Comparison of ENCODE assay signal across 1 cellular context in genomic region chr9:133149130-133150015, GRCh38.
TF ChIP-seq lines count a peak whose summit lies in the region.

No MANE protein-coding gene starts in this region.

TF ChIP-seq in K562, 482 proteins besides CTCF, POLR2A, EP300 and RAD21 (continued from another document and continues in another):
- TF ChIP-seq, protein P1, sequence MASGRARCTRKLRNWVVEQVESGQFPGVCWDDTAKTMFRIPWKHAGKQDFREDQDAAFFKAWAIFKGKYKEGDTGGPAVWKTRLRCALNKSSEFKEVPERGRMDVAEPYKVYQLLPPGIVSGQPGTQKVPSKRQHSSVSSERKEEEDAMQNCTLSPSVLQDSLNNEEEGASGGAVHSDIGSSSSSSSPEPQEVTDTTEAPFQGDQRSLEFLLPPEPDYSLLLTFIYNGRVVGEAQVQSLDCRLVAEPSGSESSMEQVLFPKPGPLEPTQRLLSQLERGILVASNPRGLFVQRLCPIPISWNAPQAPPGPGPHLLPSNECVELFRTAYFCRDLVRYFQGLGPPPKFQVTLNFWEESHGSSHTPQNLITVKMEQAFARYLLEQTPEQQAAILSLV (tag; IDR thresholded peaks at IDR 0.05): no peak
- TF ChIP-seq ATF1 (CRISPR knock-in tag; IDR thresholded peaks at IDR 0.05) (no peak), ATF1 (tag; IDR thresholded peaks at IDR 0.05) (peak; percentile 83), ZNF24 (IDR thresholded peaks at IDR 0.05) (peak; percentile 66; the same call in 1 of the 2 replicates), ZNF184 (CRISPR knock-in tag; IDR thresholded peaks at IDR 0.05) (no peak), STAT6 (CRISPR knock-in tag; IDR thresholded peaks at IDR 0.05) (no peak), ZBTB7A (IDR thresholded peaks at IDR 0.05; ENCODE audit: borderline replicate concordance, control insufficient read depth, low read depth, low read length) (0 out of 2 replicates have a peak, but pooled peaks have one; percentile 34), MYC (IDR thresholded peaks at IDR 0.05; ENCODE audit: low read depth, low read length) (peak; percentile 100), MYC (CRISPR knock-in tag; IDR thresholded peaks at IDR 0.05; ENCODE audit: borderline replicate concordance, low read depth) (peak; percentile 84; the same call in 1 of the 2 replicates), PRPF4 (IDR thresholded peaks at IDR 0.05; ENCODE audit: insufficient read depth, low read depth, low read length, poor library complexity, severe bottlenecking) (no peak), ZBTB17 (CRISPR knock-in tag; IDR thresholded peaks at IDR 0.05) (peak; percentile 90), ATF4 (CRISPR knock-in tag; IDR thresholded peaks at IDR 0.05) (no peak; the same call in 1 of the 2 replicates), RBBP5 (IDR thresholded peaks at IDR 0.05; ENCODE audit: borderline replicate concordance, insufficient read depth, low read length, poor library complexity, severe bottlenecking) (no peak), ZBTB40 (IDR thresholded peaks at IDR 0.05) (peak; percentile 50; the same call in 1 of the 2 replicates), ZBTB40 (CRISPR knock-in tag; IDR thresholded peaks at IDR 0.05) (no peak), HNRNPL (IDR thresholded peaks at IDR 0.05; ENCODE audit: low read depth, low read length) (peak; percentile 86), ZNF12 (CRISPR knock-in tag; IDR thresholded peaks at IDR 0.05) (no peak), ILK (tag; IDR thresholded peaks at IDR 0.05; ENCODE audit: borderline replicate concordance, low read depth) (no peak), MEIS2 (IDR thresholded peaks at IDR 0.05; ENCODE audit: partially characterized antibody) (peak; percentile 82), JUN (IDR thresholded peaks at IDR 0.05; ENCODE audit: borderline replicate concordance, low read depth, low read length) (peak; percentile 49; the same call in 1 of the 2 replicates), JUN (CRISPR knock-in tag; IDR thresholded peaks at IDR 0.05; ENCODE audit: borderline replicate concordance) (no peak), NCOA1 (IDR thresholded peaks at IDR 0.05; ENCODE audit: low read depth) (no peak), ZNF589 (CRISPR knock-in tag; IDR thresholded peaks at IDR 0.05; ENCODE audit: low read depth) (peak; percentile 98)
- TF ChIP-seq, protein P2, sequence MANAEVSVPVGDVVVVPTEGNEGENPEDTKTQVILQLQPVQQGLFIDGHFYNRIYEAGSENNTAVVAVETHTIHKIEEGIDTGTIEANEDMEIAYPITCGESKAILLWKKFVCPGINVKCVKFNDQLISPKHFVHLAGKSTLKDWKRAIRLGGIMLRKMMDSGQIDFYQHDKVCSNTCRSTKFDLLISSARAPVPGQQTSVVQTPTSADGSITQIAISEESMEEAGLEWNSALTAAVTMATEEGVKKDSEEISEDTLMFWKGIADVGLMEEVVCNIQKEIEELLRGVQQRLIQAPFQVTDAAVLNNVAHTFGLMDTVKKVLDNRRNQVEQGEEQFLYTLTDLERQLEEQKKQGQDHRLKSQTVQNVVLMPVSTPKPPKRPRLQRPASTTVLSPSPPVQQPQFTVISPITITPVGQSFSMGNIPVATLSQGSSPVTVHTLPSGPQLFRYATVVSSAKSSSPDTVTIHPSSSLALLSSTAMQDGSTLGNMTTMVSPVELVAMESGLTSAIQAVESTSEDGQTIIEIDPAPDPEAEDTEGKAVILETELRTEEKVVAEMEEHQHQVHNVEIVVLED (CRISPR knock-in tag; IDR thresholded peaks at IDR 0.05): peak; percentile 86
- TF ChIP-seq, protein P3, sequence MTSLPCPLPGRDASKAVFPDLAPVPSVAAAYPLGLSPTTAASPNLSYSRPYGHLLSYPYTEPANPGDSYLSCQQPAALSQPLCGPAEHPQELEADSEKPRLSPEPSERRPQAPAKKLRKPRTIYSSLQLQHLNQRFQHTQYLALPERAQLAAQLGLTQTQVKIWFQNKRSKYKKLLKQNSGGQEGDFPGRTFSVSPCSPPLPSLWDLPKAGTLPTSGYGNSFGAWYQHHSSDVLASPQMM (CRISPR knock-in tag; IDR thresholded peaks at IDR 0.05): no peak
- TF ChIP-seq, protein P4, sequence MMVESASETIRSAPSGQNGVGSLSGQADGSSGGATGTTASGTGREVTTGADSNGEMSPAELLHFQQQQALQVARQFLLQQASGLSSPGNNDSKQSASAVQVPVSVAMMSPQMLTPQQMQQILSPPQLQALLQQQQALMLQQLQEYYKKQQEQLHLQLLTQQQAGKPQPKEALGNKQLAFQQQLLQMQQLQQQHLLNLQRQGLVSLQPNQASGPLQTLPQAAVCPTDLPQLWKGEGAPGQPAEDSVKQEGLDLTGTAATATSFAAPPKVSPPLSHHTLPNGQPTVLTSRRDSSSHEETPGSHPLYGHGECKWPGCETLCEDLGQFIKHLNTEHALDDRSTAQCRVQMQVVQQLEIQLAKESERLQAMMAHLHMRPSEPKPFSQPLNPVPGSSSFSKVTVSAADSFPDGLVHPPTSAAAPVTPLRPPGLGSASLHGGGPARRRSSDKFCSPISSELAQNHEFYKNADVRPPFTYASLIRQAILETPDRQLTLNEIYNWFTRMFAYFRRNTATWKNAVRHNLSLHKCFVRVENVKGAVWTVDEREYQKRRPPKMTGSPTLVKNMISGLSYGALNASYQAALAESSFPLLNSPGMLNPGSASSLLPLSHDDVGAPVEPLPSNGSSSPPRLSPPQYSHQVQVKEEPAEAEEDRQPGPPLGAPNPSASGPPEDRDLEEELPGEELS (CRISPR knock-in tag; IDR thresholded peaks at IDR 0.05; ENCODE audit: borderline replicate concordance): 0 out of 2 replicates have a peak, but pooled peaks have one; percentile 24
- TF ChIP-seq, protein P5, sequence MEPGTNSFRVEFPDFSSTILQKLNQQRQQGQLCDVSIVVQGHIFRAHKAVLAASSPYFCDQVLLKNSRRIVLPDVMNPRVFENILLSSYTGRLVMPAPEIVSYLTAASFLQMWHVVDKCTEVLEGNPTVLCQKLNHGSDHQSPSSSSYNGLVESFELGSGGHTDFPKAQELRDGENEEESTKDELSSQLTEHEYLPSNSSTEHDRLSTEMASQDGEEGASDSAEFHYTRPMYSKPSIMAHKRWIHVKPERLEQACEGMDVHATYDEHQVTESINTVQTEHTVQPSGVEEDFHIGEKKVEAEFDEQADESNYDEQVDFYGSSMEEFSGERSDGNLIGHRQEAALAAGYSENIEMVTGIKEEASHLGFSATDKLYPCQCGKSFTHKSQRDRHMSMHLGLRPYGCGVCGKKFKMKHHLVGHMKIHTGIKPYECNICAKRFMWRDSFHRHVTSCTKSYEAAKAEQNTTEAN (CRISPR knock-in tag; IDR thresholded peaks at IDR 0.05): no peak
